Comparison of ENCODE assay signal across 8 cellular contexts in the genomic region with DNA sequence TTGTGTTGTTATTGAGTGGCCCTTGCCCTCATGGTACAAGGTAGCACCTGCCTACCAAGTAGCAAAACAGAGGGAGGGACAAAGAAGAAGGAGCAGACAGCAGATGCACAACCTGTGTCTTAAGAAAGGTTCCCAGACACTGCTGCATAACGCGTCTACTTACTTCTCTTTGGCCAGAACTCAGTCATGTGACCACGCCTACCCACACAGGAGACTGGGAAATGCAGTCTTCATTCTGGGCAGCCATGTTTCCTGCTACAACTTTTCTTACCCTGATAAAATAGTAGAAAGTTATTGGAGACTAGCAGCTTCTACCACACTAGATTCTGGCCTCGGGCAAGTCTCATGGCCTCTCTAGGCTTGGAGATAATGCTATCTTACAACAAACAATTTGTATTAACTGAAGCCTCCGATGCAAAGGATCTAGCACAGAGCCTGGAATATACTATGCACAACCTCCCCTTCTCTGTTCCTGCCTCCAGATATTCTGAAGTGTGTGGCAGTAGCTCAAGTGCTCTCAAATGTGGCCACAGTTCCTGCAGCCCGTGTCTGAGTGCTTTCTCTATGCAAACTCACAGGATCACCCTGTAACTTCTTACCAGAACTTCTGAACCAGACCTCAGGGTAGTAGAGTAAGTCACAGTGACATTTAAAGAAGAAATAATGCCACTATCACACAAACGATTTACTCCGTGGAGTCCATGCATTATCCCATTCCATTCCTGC. TPM values are rescaled to one million over a fixed set of nuclear protein-coding genes. Genes with fewer than 3 reads are reported as not detected.
DNase-seq lines count a peak whose midpoint lies in the region; ATAC-seq lines count a peak whose summit lies in the region.

No MANE protein-coding gene starts in this region.

- H3K4me3 ChIP-seq in SK-N-MC (peak overlapping the region; percentile 37; the same call in 1 of the 2 replicates), adipocyte (ENCODE audit: low read length) (no peak overlapping the region)

- peak; percentile 70 for DNase-seq in DMS79 (lab: John Stamatoyannopoulos, UW)
- peak; percentile 59 for DNase-seq in SK-N-MC (ENCODE audit: low read depth, low spot score)
- DNase-seq in adipocyte (ENCODE audit: low read depth), result peak; percentile 77
- DNase-seq in immature natural killer cell, result peak; percentile 53 to 62 (median 55)
- peak; percentile 61 for DNase-seq in stimulated activated CD4-positive, alpha-beta T cell treated with anti-CD3 and anti-CD28 coated beads, Interleukin-4, amount 100 ng/mL, for 1 hour
- no peak for DNase-seq in GOT3 (lab: John Stamatoyannopoulos, UW)

- H3K36me3 ChIP-seq in SK-N-MC (ENCODE audit: insufficient read depth, low read length) (no peaks in the 10 kb centered on the region), adipocyte (ENCODE audit: control insufficient read depth, insufficient read depth, low read length, severe bottlenecking) (no peaks in the 10 kb centered on the region)

- no peaks in the 10 kb centered on the region for H3K9me3 ChIP-seq in SK-N-MC (ENCODE audit: low read depth, low read length)
- no peaks in the 10 kb centered on the region for H3K9me3 ChIP-seq in adipocyte (ENCODE audit: control insufficient read depth, low read length)

- peak overlapping the region in 4 of 6 donors; percentile 18 to 84 (median 52) for H3K27ac Mint-ChIP-seq in immature natural killer cell

- no peaks in the 10 kb centered on the region for H3K9me3 Mint-ChIP-seq in immature natural killer cell

- no peaks in the 10 kb centered on the region for H3K27me3 ChIP-seq in adipocyte (replicated peaks; ENCODE audit: control insufficient read depth, insufficient read depth, low read length)

- peak overlapping the region; percentile 36 for H3K9ac ChIP-seq in SK-N-MC (ENCODE audit: insufficient read length)
- no peak overlapping the region for H3K9ac ChIP-seq in adipocyte (ENCODE audit: low read length)

- peaks cover 29 to 44% of the 10 kb centered on the region in 2 donors for H3K4me1 Mint-ChIP-seq in immature natural killer cell

- no peak overlapping the region for H3K4me3 Mint-ChIP-seq in immature natural killer cell

- ATAC-seq in HG03354 (IDR thresholded peaks at IDR 0.05; ENCODE audit: poor library complexity, severe bottlenecking, unreplicated experiment) (peak; percentile 26), HG02588 (IDR thresholded peaks at IDR 0.05; ENCODE audit: unreplicated experiment) (no peak)

- H3K36me3 Mint-ChIP-seq in immature natural killer cell, result no peaks in the 10 kb centered on the region

- H3K4me1 ChIP-seq in adipocyte (ENCODE audit: control insufficient read depth, insufficient read depth, low read length), result peaks cover 23% of the 10 kb centered on the region

- H3K27me3 Mint-ChIP-seq in immature natural killer cell (ENCODE audit: low read depth in 3 of 3), result peaks cover 0 to 4% (median 4%) of the 10 kb centered on the region in 3 donors

- peak overlapping the region; percentile 83 for H3K27ac ChIP-seq in SK-N-MC

RNA-seq across cellular contexts. Expression of a gene that starts 34.1 kb away (rescaled TPM):
- 100 to 1,000 TPM; 112 to 147 (median 127) TPM for polyA plus RNA-seq in immature natural killer cell

RNA-seq across cellular contexts. Expression of a gene that starts 41.7 kb away (rescaled TPM):
- polyA plus RNA-seq in immature natural killer cell, result not detected
